Comparison of ENCODE assay signal across 21 cellular contexts in genomic region chr7:70017371-70017770, GRCh38.
"Had no signal": no experiment of that assay in that cellular context is flagged by ENCODE, and none has a peak within 500 bp of the region (broad histone marks: within the 10 kb centered on the region; RNA-seq: fewer than 3 reads in every experiment).

No MANE protein-coding gene starts in this region.

- H3K4me1 Mint-ChIP-seq: activated CD4-positive, alpha-beta memory T cell treated with anti-CD3 and anti-CD28 coated beads, Interleukin-2, amount 10 ng/mL, durations not matched to agents 7 days and 5 days; activated CD4-positive, alpha-beta T cell treated with anti-CD3 and anti-CD28 coated beads, Interleukin-2, amount 10 ng/mL, durations not matched to agents 24 days and 14 days; stimulated activated naive CD8-positive, alpha-beta T cell treated with anti-CD3 and anti-CD28 coated beads, Interleukin-15, amount 100 ng/mL, for 72 hours had no signal

- DNase-seq: activated CD4-positive, alpha-beta memory T cell treated with anti-CD3 and anti-CD28 coated beads, Interleukin-2, amount 10 ng/mL, durations not matched to agents 7 days and 5 days; activated CD4-positive, alpha-beta T cell treated with anti-CD3 and anti-CD28 coated beads, Interleukin-2, amount 10 ng/mL, durations not matched to agents 24 days and 14 days; activated gamma-delta T cell; activated naive CD4-positive, alpha-beta T cell treated with anti-CD3 and anti-CD28 coated beads, Interleukin-2, amount 50 U/mL, for 16 hours; activated naive CD8-positive, alpha-beta T cell treated with anti-CD3 and anti-CD28 coated beads, Interleukin-2, amount 50 U/mL, for 24 hours; anterior cingulate cortex; body of pancreas; effector CD4-positive, alpha-beta T cell; foreskin fibroblast; naive thymus-derived CD8-positive, alpha-beta T cell; stimulated activated CD4-positive, alpha-beta T cell treated with anti-CD3 and anti-CD28 coated beads, Interleukin-12 subunit alpha, Interleukin-12 subunit beta, amount 100 ng/mL, for 4 hours; stimulated activated CD4-positive, alpha-beta T cell treated with anti-CD3 and anti-CD28 coated beads, Interleukin-4, amount 100 ng/mL, for 4 hours; stimulated activated naive CD8-positive, alpha-beta T cell treated with anti-CD3 and anti-CD28 coated beads, Interleukin-15, amount 100 ng/mL, for 72 hours had no signal

- H3K9ac ChIP-seq: neural progenitor cell had no signal

- H3K4me1 ChIP-seq: body of pancreas had no signal

- H3K9me3 ChIP-seq: body of pancreas, suprapubic skin, tibial nerve had no signal

- H3K4me3 ChIP-seq: body of pancreas, cardiac muscle cell, lung, neural progenitor cell, suprapubic skin, tibial nerve had no signal

- H3K27ac ChIP-seq: body of pancreas, cardiac muscle cell, neural progenitor cell, suprapubic skin, tibial nerve had no signal

- H3K9me3 Mint-ChIP-seq: activated CD4-positive, alpha-beta memory T cell treated with anti-CD3 and anti-CD28 coated beads, Interleukin-2, amount 10 ng/mL, durations not matched to agents 7 days and 5 days; activated CD4-positive, alpha-beta T cell treated with anti-CD3 and anti-CD28 coated beads, Interleukin-2, amount 10 ng/mL, durations not matched to agents 24 days and 14 days; activated naive CD8-positive, alpha-beta T cell treated with anti-CD3 and anti-CD28 coated beads, Interleukin-2, amount 50 U/mL, for 24 hours; dendritic cell treated with granulocyte-macrophage colony-stimulating factor and Interleukin-4, amounts not matched to agents 40 ng/mL and 50 ng/mL, for 4 days; naive thymus-derived CD8-positive, alpha-beta T cell; neural progenitor cell; stimulated activated naive CD8-positive, alpha-beta T cell treated with anti-CD3 and anti-CD28 coated beads, Interleukin-15, amount 100 ng/mL, for 72 hours had no signal

- H3K27me3 ChIP-seq: body of pancreas, cardiac muscle cell, neural progenitor cell, suprapubic skin, tibial nerve had no signal

- H3K27me3 Mint-ChIP-seq: activated CD4-positive, alpha-beta memory T cell treated with anti-CD3 and anti-CD28 coated beads, Interleukin-2, amount 10 ng/mL, durations not matched to agents 7 days and 5 days; activated naive CD8-positive, alpha-beta T cell treated with anti-CD3 and anti-CD28 coated beads, Interleukin-2, amount 50 U/mL, for 24 hours; dendritic cell treated with granulocyte-macrophage colony-stimulating factor and Interleukin-4, amounts not matched to agents 40 ng/mL and 50 ng/mL, for 4 days had no signal

- H3K4me3 Mint-ChIP-seq: activated CD4-positive, alpha-beta memory T cell treated with anti-CD3 and anti-CD28 coated beads, Interleukin-2, amount 10 ng/mL, durations not matched to agents 7 days and 5 days; activated CD4-positive, alpha-beta T cell treated with anti-CD3 and anti-CD28 coated beads, Interleukin-2, amount 10 ng/mL, durations not matched to agents 24 days and 14 days; activated naive CD8-positive, alpha-beta T cell treated with anti-CD3 and anti-CD28 coated beads, Interleukin-2, amount 50 U/mL, for 24 hours; dendritic cell treated with granulocyte-macrophage colony-stimulating factor and Interleukin-4, amounts not matched to agents 40 ng/mL and 50 ng/mL, for 4 days; naive thymus-derived CD8-positive, alpha-beta T cell; neural progenitor cell; stimulated activated naive CD8-positive, alpha-beta T cell treated with anti-CD3 and anti-CD28 coated beads, Interleukin-15, amount 100 ng/mL, for 72 hours had no signal

- ATAC-seq: activated CD4-positive, CD25-positive, alpha-beta regulatory T cell treated with anti-CD3 and anti-CD28 coated beads, Interleukin-2, amount 50 U/mL, for 24 hours; activated naive CD8-positive, alpha-beta T cell treated with anti-CD3 and anti-CD28 coated beads, Interleukin-2, amount 50 U/mL, for 24 hours; body of pancreas; left lobe of liver; naive thymus-derived CD8-positive, alpha-beta T cell; stimulated activated naive CD8-positive, alpha-beta T cell treated with anti-CD3 and anti-CD28 coated beads, Interleukin-15, amount 100 ng/mL, for 72 hours had no signal

- H3K36me3 ChIP-seq: cardiac muscle cell, neural progenitor cell, suprapubic skin, tibial nerve had no signal

- H3K27ac Mint-ChIP-seq: activated CD4-positive, alpha-beta memory T cell treated with anti-CD3 and anti-CD28 coated beads, Interleukin-2, amount 10 ng/mL, durations not matched to agents 7 days and 5 days; activated CD4-positive, alpha-beta T cell treated with anti-CD3 and anti-CD28 coated beads, Interleukin-2, amount 10 ng/mL, durations not matched to agents 24 days and 14 days; activated naive CD8-positive, alpha-beta T cell treated with anti-CD3 and anti-CD28 coated beads, Interleukin-2, amount 50 U/mL, for 24 hours; dendritic cell treated with granulocyte-macrophage colony-stimulating factor and Interleukin-4, amounts not matched to agents 40 ng/mL and 50 ng/mL, for 4 days; naive thymus-derived CD8-positive, alpha-beta T cell; neural progenitor cell; stimulated activated naive CD8-positive, alpha-beta T cell treated with anti-CD3 and anti-CD28 coated beads, Interleukin-15, amount 100 ng/mL, for 72 hours had no signal

- H3K36me3 Mint-ChIP-seq: naive thymus-derived CD8-positive, alpha-beta T cell; neural progenitor cell had no signal

- H2AFZ ChIP-seq: neural progenitor cell had no signal

- H3K4me2 ChIP-seq: neural progenitor cell had no signal
